1 cellular context compared by ENCODE assay signal in genomic region chr4:68372588-68372987, GRCh38.
TF ChIP-seq lines count a peak whose summit lies in the region.

No MANE protein-coding gene starts in this region.

TF ChIP-seq in H1, 55 proteins besides CTCF, POLR2A, EP300 and RAD21 (continued from another document):
- TF ChIP-seq E2F6 (IDR thresholded peaks at IDR 0.05) = no peak
